ENCODE assay signal across 7 cellular contexts in genomic region chr11:91955206-91955605, GRCh38.
"Had no signal": no experiment of that assay in that cellular context is flagged by ENCODE, and none has a peak within 500 bp of the region (broad histone marks: within the 10 kb centered on the region; RNA-seq: fewer than 3 reads in every experiment).

No MANE protein-coding gene starts in this region.

- H2AFZ ChIP-seq: GM23338 had no signal

- DNase-seq: H9, HCEC 1CT, KBM-7 had no signal

- H3K4me2 ChIP-seq: GM23338 had no signal

- H3K4me3 ChIP-seq: GM23338 had no signal

- FAIRE-seq: H1, H54, HTR-8/SVneo had no signal

- ATAC-seq: GM23338 had no signal
